15 cellular contexts compared by ENCODE assay signal in genomic region chr4:41209901-41210300, GRCh38. TPM values are rescaled to one million over a fixed set of nuclear protein-coding genes. Genes with fewer than 3 reads are reported as not detected.
DNase-seq lines count a peak whose midpoint lies in the region; ATAC-seq and TF ChIP-seq lines count a peak whose summit lies in the region.
"Had no signal": no experiment of that assay in that cellular context is flagged by ENCODE, and none has a peak within 500 bp of the region (broad histone marks: within the 10 kb centered on the region; RNA-seq: fewer than 3 reads in every experiment).

No MANE protein-coding gene starts in this region.

- 55% methylated on average over 9 of the region's 9 CpGs for WGBS in liver

- no peak overlapping the region for H3K9ac ChIP-seq in liver (ENCODE audit: low read depth in 1 of 2, low read length in 2 of 2)

- CTCF ChIA-PET in HEK293 (lab: Yijun Ruan, JAX) = no interaction called here

- no peak for DNase-seq in chondrocyte (ENCODE audit: low spot score)
- no peak for DNase-seq in gastrocnemius medialis
- DNase-seq in activated gamma-delta T cell treated with Interleukin-2 at 50 U/mL for 16 hours = no peak
- DNase-seq in SW 1271 (lab: John Stamatoyannopoulos, UW) = no peak
- DNase-seq in NCI-H226 = no peak
- DNase-seq: CD4-positive, alpha-beta memory T cell; NCI-H1048; NCI-H146; NCI-H2081; NCI-H510A treated with DMSO at 0.1 percent for 48 hours; SHP77 had no signal

- H3K36me3 Mint-ChIP-seq in chondrocyte (ENCODE audit: low read depth) = peaks cover 1% of the 10 kb centered on the region
- H3K36me3 Mint-ChIP-seq: CD4-positive, alpha-beta memory T cell had no signal

- TF ChIP-seq RAD21 in liver (IDR thresholded peaks at IDR 0.05) = peak; percentile 25 to 30

- H3K9me3 ChIP-seq in HEK293 (ENCODE audit: control insufficient read depth, insufficient read depth, low read depth, low read length) = no peaks in the 10 kb centered on the region
- H3K9me3 ChIP-seq in liver (ENCODE audit: control insufficient read depth in 4 of 4, low read length in 3 of 4) = no peaks in the 10 kb centered on the region
- no peaks in the 10 kb centered on the region for H3K9me3 ChIP-seq in gastrocnemius medialis
- H3K9me3 ChIP-seq: HAP-1 had no signal

- no peak overlapping the region for H3K27ac ChIP-seq in HEK293 (ENCODE audit: extremely low read depth, low read depth, low read length)
- H3K27ac ChIP-seq in liver (ENCODE audit: low read depth in 1 of 2, low read length in 2 of 2) = peak overlapping the region; percentile 39 to 66
- H3K27ac ChIP-seq in gastrocnemius medialis = peak overlapping the region in 3 of 4 donors; percentile 22 to 56 (median 33)

- no peaks in the 10 kb centered on the region for H3K27me3 Mint-ChIP-seq in chondrocyte (ENCODE audit: low read depth)

- no peak for TF ChIP-seq POLR2A in gastrocnemius medialis (IDR thresholded peaks at IDR 0.05)

- H3K9me3 Mint-ChIP-seq in chondrocyte (ENCODE audit: low read depth) = no peaks in the 10 kb centered on the region

- peak overlapping the region; percentile 16 for H3K4me3 Mint-ChIP-seq in chondrocyte (ENCODE audit: unreplicated experiment)
- H3K4me3 Mint-ChIP-seq: CD4-positive, alpha-beta memory T cell had no signal

- intact Hi-C loops in gastrocnemius medialis (cut with DNase I; ENCODE audit: low total_unique reads) = loop anchor here (5.0 kb wide), 2 partner anchors 68 to 88 kb away; no protein-coding TSS in a partner anchor

- peak overlapping the region; percentile 27 for H3K27ac Mint-ChIP-seq in chondrocyte (ENCODE audit: unreplicated experiment)
- H3K27ac Mint-ChIP-seq: CD4-positive, alpha-beta memory T cell had no signal

- no peak for TF ChIP-seq CTCF in HEK293 (tag by site-specific recombination; IDR thresholded peaks at IDR 0.05)
- no peak for TF ChIP-seq CTCF in chondrocyte (IDR thresholded peaks at IDR 0.05)
- TF ChIP-seq CTCF in liver (IDR thresholded peaks at IDR 0.05; ENCODE audit: low read depth, low read length, missing input control) = no peak
- no peak for TF ChIP-seq CTCF in gastrocnemius medialis (IDR thresholded peaks at IDR 0.05 in 4 of 5, conservative IDR thresholded peaks at IDR 0.05 in 1 of 5)

- in situ Hi-C loops in gastrocnemius medialis (cut with MboI; ENCODE audit: low sequenced_read_pairs in 4 of 4) = loop anchor here in 2 of 4 donors (10.0 kb wide), 1 partner anchor 235 kb away; no protein-coding TSS in a partner anchor

- POLR2A ChIA-PET in HEK293 (lab: Yijun Ruan, JAX) = no interaction called here

- no peaks in the 10 kb centered on the region for H3K27me3 ChIP-seq in liver (ENCODE audit: control insufficient read depth in 4 of 4, insufficient read depth in 4 of 4, low read length in 3 of 4)
- H3K27me3 ChIP-seq in gastrocnemius medialis = no peaks in the 10 kb centered on the region

- H3K4me3 ChIP-seq in HEK293 (ENCODE audit: low read depth, low read length) (no peak overlapping the region), liver (ENCODE audit: low read depth in 1 of 3, low read length in 3 of 3) (no peak overlapping the region), gastrocnemius medialis (peak overlapping the region in 1 of 4 donors; percentile 12)
- H3K4me3 ChIP-seq: HAP-1 had no signal

- H3K4me1 Mint-ChIP-seq in chondrocyte (ENCODE audit: low read depth) = peaks cover 78% of the 10 kb centered on the region

- H3K4me1 ChIP-seq in HEK293 (ENCODE audit: control insufficient read depth, insufficient read depth, low read length) (no peaks in the 10 kb centered on the region), liver (ENCODE audit: control insufficient read depth in 4 of 4, insufficient read depth in 4 of 4, low read length in 3 of 4) (peaks cover 4 to 41% (median 31%) of the 10 kb centered on the region in 4 donors), gastrocnemius medialis (peaks cover 37 to 38% of the 10 kb centered on the region in 2 donors)

- H3K36me3 ChIP-seq in HEK293 (ENCODE audit: control insufficient read depth in 2 of 2, insufficient read depth in 1 of 2, low read length in 2 of 2) (no peaks in the 10 kb centered on the region), liver (ENCODE audit: control insufficient read depth in 4 of 4, insufficient read depth in 3 of 4, low read depth in 1 of 4, low read length in 3 of 4) (peaks cover 0 to 1% (median 0%) of the 10 kb centered on the region in 4 donors), gastrocnemius medialis (no peaks in the 10 kb centered on the region)
- H3K36me3 ChIP-seq: HAP-1 had no signal

- no peak for ATAC-seq in gastrocnemius medialis
- no peak for ATAC-seq in HG03159 (IDR thresholded peaks at IDR 0.05; ENCODE audit: unreplicated experiment)

TF ChIP-seq in HEK293, 187 proteins besides CTCF, POLR2A, EP300 and RAD21:
- TF ChIP-seq ZNF530 (tag by site-specific recombination; IDR thresholded peaks at IDR 0.05; ENCODE audit: low read depth) (no peak), ZNF274 (IDR thresholded peaks at IDR 0.05; ENCODE audit: low read length) (no peak), ZNF274 (tag by site-specific recombination; IDR thresholded peaks at IDR 0.05; ENCODE audit: borderline replicate concordance) (no peak), ZNF600 (tag by site-specific recombination; IDR thresholded peaks at IDR 0.05) (peak; percentile 33; the same call in 1 of the 2 replicates), YY2 (tag by site-specific recombination; IDR thresholded peaks at IDR 0.05) (no peak)

TF ChIP-seq in liver, 16 proteins besides CTCF, POLR2A, EP300 and RAD21:
- TF ChIP-seq ZBTB33 (IDR thresholded peaks at IDR 0.05) (no peak), RXRA (IDR thresholded peaks at IDR 0.05) (peak; percentile 66 to 75), FOXA2 (IDR thresholded peaks at IDR 0.05) (no peak), ATF3 (IDR thresholded peaks at IDR 0.05) (no peak), TAF1 (conservative IDR thresholded peaks at IDR 0.05) (no peak), FOXA1 (IDR thresholded peaks at IDR 0.05) (no peak), HNF4A (conservative IDR thresholded peaks at IDR 0.05) (peak; percentile 71 to 83), EGR1 (IDR thresholded peaks at IDR 0.05; ENCODE audit: low read depth in 2 of 2) (no peak), JUND (IDR thresholded peaks at IDR 0.05) (no peak), YY1 (IDR thresholded peaks at IDR 0.05) (peak; percentile 20), SP1 (IDR thresholded peaks at IDR 0.05) (no peak), REST (IDR thresholded peaks at IDR 0.05) (no peak)
TF ChIP-seq in liver: peak in this region for 3.

RNA-seq across cellular contexts. Expression of gene APBB2, which starts 4.4 kb away (rescaled TPM):
- total RNA-seq in chondrocyte (111 to 192 TPM (median 119 TPM) in 3 replicates), liver (10 to 100 TPM in 1 of 2 donors, 1 to 10 TPM in 1; 8.8 to 31.5 TPM), gastrocnemius medialis (10 to 100 TPM; 14.3 to 20.5 (median 14.5) TPM)
- polyA plus RNA-seq in liver = 10 to 100 TPM in 1 of 2 donors, 1 to 10 TPM in 1; 4.8 to 13.5 TPM
- polyA plus RNA-seq: CD4-positive, alpha-beta memory T cell had no signal

RNA-seq across cellular contexts. Expression of gene UCHL1, which starts 46.8 kb away (rescaled TPM):
- total RNA-seq in chondrocyte (771 to 856 TPM (median 807 TPM) in 3 replicates), liver (under 1 TPM; 0.51 to 0.75 TPM), gastrocnemius medialis (100 to 1,000 TPM in 2 of 4 donors, 10 to 100 TPM in 2; 24.8 to 176 (median 71.0) TPM)
- polyA plus RNA-seq in liver = 1 to 10 TPM in 1 of 2 donors, under 1 TPM in 1; 0.65 to 2.6 TPM
- polyA plus RNA-seq: CD4-positive, alpha-beta memory T cell had no signal

Comparison
In these comparisons a context has a peak if more than half of its experiments do, and no peak if none do; other contexts are left out.
1. RNA of gene UCHL1, which starts 46.8 kb away (total RNA-seq): 771 to 856 TPM in chondrocyte and 24.8 to 176 TPM in gastrocnemius medialis; 0.51 to 0.75 TPM in liver; every median in the first group is over 10 times any median in the second.